In genomic region chr3:160921020-160921635, GRCh38 we compare ENCODE assay signal across 1 cellular context.
TF ChIP-seq lines count a peak whose summit lies in the region.

No MANE protein-coding gene starts in this region.

TF ChIP-seq in GM23338, 12 proteins besides CTCF, POLR2A, EP300 and RAD21 (continued from another document):
- TF ChIP-seq ZNF462 (CRISPR knock-in tag; IDR thresholded peaks at IDR 0.05): no peak
- TF ChIP-seq, protein P1, sequence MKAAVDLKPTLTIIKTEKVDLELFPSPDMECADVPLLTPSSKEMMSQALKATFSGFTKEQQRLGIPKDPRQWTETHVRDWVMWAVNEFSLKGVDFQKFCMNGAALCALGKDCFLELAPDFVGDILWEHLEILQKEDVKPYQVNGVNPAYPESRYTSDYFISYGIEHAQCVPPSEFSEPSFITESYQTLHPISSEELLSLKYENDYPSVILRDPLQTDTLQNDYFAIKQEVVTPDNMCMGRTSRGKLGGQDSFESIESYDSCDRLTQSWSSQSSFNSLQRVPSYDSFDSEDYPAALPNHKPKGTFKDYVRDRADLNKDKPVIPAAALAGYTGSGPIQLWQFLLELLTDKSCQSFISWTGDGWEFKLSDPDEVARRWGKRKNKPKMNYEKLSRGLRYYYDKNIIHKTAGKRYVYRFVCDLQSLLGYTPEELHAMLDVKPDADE (IDR thresholded peaks at IDR 0.05): no peak
- TF ChIP-seq POLR2AphosphoS5 (IDR thresholded peaks at IDR 0.05; ENCODE audit: low read depth): no peak
- no peak for TF ChIP-seq STAT1 (IDR thresholded peaks at IDR 0.05; ENCODE audit: unreplicated experiment)
- TF ChIP-seq ZNF331 (CRISPR knock-in tag; IDR thresholded peaks at IDR 0.05; ENCODE audit: low read depth): no peak
- no peak for TF ChIP-seq NANOG (IDR thresholded peaks at IDR 0.05; ENCODE audit: borderline replicate concordance)
